In the genomic region with DNA sequence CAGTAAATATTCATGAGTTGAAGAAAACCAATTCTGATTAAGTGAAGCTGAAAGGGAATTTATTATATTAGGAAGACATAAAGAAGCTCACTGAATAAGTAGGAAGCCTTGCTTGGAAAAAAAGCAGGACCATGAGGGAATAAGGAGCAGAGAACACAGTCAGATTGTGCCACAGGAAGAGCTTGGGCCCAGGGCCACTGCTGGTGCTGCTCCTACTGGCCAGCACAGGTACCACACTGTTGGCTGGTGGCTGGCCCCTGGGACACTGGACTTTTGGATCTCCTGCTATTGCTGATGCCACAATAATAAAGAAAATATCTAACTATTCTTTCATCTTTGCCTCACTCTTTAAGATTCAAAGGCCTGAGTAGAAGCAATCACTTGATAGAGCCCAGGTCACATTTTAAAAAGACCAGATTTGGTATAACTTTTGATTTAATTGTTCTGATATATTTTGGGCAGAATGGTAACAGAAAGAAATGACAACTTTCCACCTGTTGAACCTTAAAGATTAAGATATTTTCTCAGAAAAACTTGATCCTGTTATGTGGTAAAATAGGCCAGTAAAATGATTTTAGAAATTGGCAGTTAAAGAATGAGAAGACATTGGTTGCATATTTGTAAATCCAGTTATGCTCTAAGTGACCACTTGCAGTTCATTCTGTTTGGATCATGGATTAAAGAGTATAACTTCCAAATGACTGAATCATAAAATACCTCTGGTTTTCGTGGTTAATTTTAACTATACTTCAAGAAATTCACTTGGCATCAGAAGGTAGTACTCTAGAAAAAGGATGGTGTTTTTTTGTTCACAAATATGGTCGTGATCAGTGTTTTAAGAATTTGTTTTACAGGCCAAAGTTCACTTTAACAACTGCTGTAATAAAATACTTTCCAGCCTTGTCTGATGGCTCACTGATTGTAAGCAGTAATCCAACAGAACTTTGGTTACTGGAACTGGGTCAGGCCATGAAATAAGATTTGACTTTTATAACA, we compare ENCODE assay signal across 8 cellular contexts.
DNase-seq lines count a peak whose midpoint lies in the region; ATAC-seq and FAIRE-seq lines count a peak whose summit lies in the region.

No MANE protein-coding gene starts in this region.

- peak overlapping the region; percentile 22 for H3K27ac ChIP-seq in muscle layer of colon (ENCODE audit: low read depth, low read length)

- peaks cover 46% of the 10 kb centered on the region for H3K4me1 ChIP-seq in muscle layer of colon (ENCODE audit: insufficient read depth, low read length)

- H3K36me3 ChIP-seq in muscle layer of colon (ENCODE audit: insufficient read depth, low read length), result peaks cover 12% of the 10 kb centered on the region

- ATAC-seq in GM18907 (IDR thresholded peaks at IDR 0.05; ENCODE audit: unreplicated experiment), result peak; percentile 81

- no peaks in the 10 kb centered on the region for H3K9me3 ChIP-seq in muscle layer of colon (ENCODE audit: low read length)

- DNase-seq in 8988T (peak; percentile 34), HTR-8/SVneo (ENCODE audit: insufficient read length, low spot score) (peak; percentile 7), dermis blood vessel endothelial cell (peak; percentile 63), GF-D8 (lab: John Stamatoyannopoulos, UW) (no peak), occipital lobe (lab: John Stamatoyannopoulos, UW) (no peak), activated T-cell treated with anti-CD3 and anti-CD28 coated beads for 4 hours (no peak)

- H3K4me3 ChIP-seq in muscle layer of colon (ENCODE audit: low read depth in 1 of 2, low read length in 2 of 2), result no peak overlapping the region

- no peak for FAIRE-seq in HTR-8/SVneo (lab: Jason Lieb, UNC)

- H3K27me3 ChIP-seq in muscle layer of colon (ENCODE audit: control insufficient read depth in 1 of 2, insufficient read depth in 2 of 2, low read length in 2 of 2), result no peaks in the 10 kb centered on the region

- H3K9ac ChIP-seq in muscle layer of colon (ENCODE audit: low read length), result no peak overlapping the region

Comparison
In these comparisons a context has a peak if more than half of its experiments do, and no peak if none do; other contexts are left out.
1. DNase-seq: peak in 8988T (single experiment), HTR-8/SVneo (single experiment) and dermis blood vessel endothelial cell (single experiment); none in GF-D8 (single experiment), occipital lobe (single experiment) and activated T-cell treated with anti-CD3 and anti-CD28 coated beads for 4 hours (single experiment).